19 cellular contexts compared by ENCODE assay signal in the genomic region with DNA sequence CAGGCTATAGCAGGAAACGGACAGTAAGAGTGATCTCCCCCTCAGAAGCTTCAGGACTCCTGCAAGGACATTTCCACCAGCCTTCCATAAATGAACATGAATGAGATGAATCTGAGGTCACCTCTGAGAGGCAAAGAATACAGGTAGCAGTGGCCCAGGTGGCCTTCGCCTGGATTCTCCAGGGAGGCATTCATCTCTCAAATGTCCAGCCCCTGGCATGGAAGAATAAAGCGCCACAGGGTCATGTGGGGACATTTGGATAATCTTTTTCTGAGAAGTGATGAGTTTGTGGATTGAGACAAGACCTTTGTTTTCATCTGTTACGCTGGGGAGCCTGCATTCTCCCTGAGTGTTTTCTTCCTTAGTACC. TPM values are rescaled to one million over a fixed set of nuclear protein-coding genes. Genes with fewer than 3 reads are reported as not detected.
DNase-seq lines count a peak whose midpoint lies in the region; ATAC-seq, FAIRE-seq and TF ChIP-seq lines count a peak whose summit lies in the region.
"Had no signal": no experiment of that assay in that cellular context is flagged by ENCODE, and none has a peak within 500 bp of the region (broad histone marks: within the 10 kb centered on the region; RNA-seq: fewer than 3 reads in every experiment).

No MANE protein-coding gene starts in this region.

- DNase-seq in right cardiac atrium, result no peak
- DNase-seq in Right ventricle myocardium inferior (ENCODE audit: missing footprints), result no peak
- DNase-seq in K562 (ENCODE audit: extremely low read depth in 1 of 4, low spot score in 3 of 4), result no peak
- DNase-seq in psoas muscle, result no peak
- no peak for DNase-seq in D341Med (ENCODE audit: low spot score)
- DNase-seq in COLO829 (ENCODE audit: low spot score), result no peak
- DNase-seq: BE2C, Caco-2, GOT3, HCEC 1CT, NCI-H1105, NCI-H146, NCI-H2029, NCI-H2227 treated with DMSO at 0.1 percent for 48 hours, NCI-H510A, SHP77 had no signal

- H3K27ac ChIP-seq in right cardiac atrium (ENCODE audit: low read length) (peak overlapping the region; percentile 89), K562 (ENCODE audit: extremely low read depth, low read depth, low read length) (peak overlapping the region; percentile 1; the same call in 1 of the 3 replicates), psoas muscle (peak overlapping the region; percentile 93)

- in situ Hi-C loops in K562 (cut with MboI), result no loop called here

- peak overlapping the region in 1 of 2 experiments; percentile 52; a peak in 2 of 4 replicates for H3K9ac ChIP-seq in K562 (ENCODE audit: insufficient read depth in 1 of 2, low read depth in 2 of 2, low read length in 2 of 2)

- CTCF ChIA-PET in K562 (lab: Yijun Ruan, JAX; ENCODE audit: low intra/inter-chr PET ratio), result interaction anchor here (0.7 kb wide), 1 partner anchor 536 kb away, joined by 3 read pairs; no protein-coding TSS in a partner anchor

- FAIRE-seq in K562 (lab: Jason Lieb, UNC), result no peak
- FAIRE-seq: G401.6, GM12892 had no signal

- no peak for ATAC-seq in right cardiac atrium
- no peak for ATAC-seq in Right ventricle myocardium inferior
- no peak for ATAC-seq in K562
- no peak for ATAC-seq in psoas muscle
- ATAC-seq in GM21360 (IDR thresholded peaks at IDR 0.05; ENCODE audit: unreplicated experiment), result no peak

- H3K4me2 ChIP-seq in K562 (ENCODE audit: insufficient read depth, low read length), result peak overlapping the region; percentile 91

- no TSS peak for BruUV-seq in K562 (replicated peaks; lab: Mats Ljungman, UMichigan)

- peaks cover 9% of the 10 kb centered on the region; the same call in 1 of the 2 replicates for H4K20me1 ChIP-seq in K562 (replicated peaks; ENCODE audit: control insufficient read depth, insufficient read depth, low read length)

- peaks cover 77% of the 10 kb centered on the region for H3K79me2 ChIP-seq in K562 (ENCODE audit: control insufficient read depth, insufficient read depth, low read length)

- WGBS in right cardiac atrium, result 83% methylated on average over 4 of the region's 4 CpGs
- WGBS in K562 (ENCODE audit: insufficient coverage, low coverage, missing lambda C conversion rate), result 20% methylated on average over 4 of the region's 4 CpGs
- 35 to 49% (median 36%) methylated on average over 4 of the region's 4 CpGs for WGBS in psoas muscle, 3 donors

- TF ChIP-seq EP300 in K562 (IDR thresholded peaks at IDR 0.05; ENCODE audit: low read length), result peak; percentile 21; the same call in 1 of the 2 replicates

- H3K27me3 ChIP-seq in right cardiac atrium (ENCODE audit: control insufficient read depth, insufficient read depth), result no peaks in the 10 kb centered on the region
- no peaks in the 10 kb centered on the region for H3K27me3 ChIP-seq in K562 (ENCODE audit: control insufficient read depth in 2 of 2, insufficient read depth in 2 of 2, low read length in 2 of 2)
- H3K27me3 ChIP-seq in psoas muscle (ENCODE audit: insufficient read depth in 3 of 3, low read length in 2 of 3), result no peaks in the 10 kb centered on the region

- H3K4me3 ChIP-seq in right cardiac atrium (ENCODE audit: low read length) (no peak overlapping the region), K562 (no peak overlapping the region; the same call in 1 of the 2 replicates), psoas muscle (peak overlapping the region; percentile 82)

- H3K9me3 ChIP-seq in right cardiac atrium (ENCODE audit: control insufficient read depth, low read length) (no peaks in the 10 kb centered on the region), K562 (replicated peaks; ENCODE audit: control insufficient read depth, insufficient read depth, low read depth, low read length) (no peaks in the 10 kb centered on the region), psoas muscle (no peaks in the 10 kb centered on the region)
- H3K9me3 ChIP-seq: BE2C, Caco-2 had no signal

- H3K36me3 ChIP-seq in K562 (ENCODE audit: control insufficient read depth, insufficient read depth, low read length), result peaks cover 30% of the 10 kb centered on the region
- peaks cover 0 to 9% of the 10 kb centered on the region in 2 donors for H3K36me3 ChIP-seq in psoas muscle (ENCODE audit: insufficient read depth in 1 of 2, low read depth in 1 of 2)
- H3K36me3 ChIP-seq: BE2C had no signal

- no peak overlapping the region for H2AFZ ChIP-seq in K562 (ENCODE audit: low read depth, low read length)

- TF ChIP-seq POLR2A in K562 (conservative IDR thresholded peaks at IDR 0.05), result no peak

- H3K9me1 ChIP-seq in K562 (ENCODE audit: control insufficient read depth, insufficient read depth, low read length), result no peaks in the 10 kb centered on the region

- TF ChIP-seq RAD21 in K562 (CRISPR knock-in tag; conservative IDR thresholded peaks at IDR 0.05 in 1 of 2, IDR thresholded peaks at IDR 0.05 in 1 of 2), result no peak

- peaks cover 12% of the 10 kb centered on the region for H3K4me1 ChIP-seq in right cardiac atrium (ENCODE audit: control insufficient read depth, insufficient read depth, low read length)
- peaks cover 48 to 50% of the 10 kb centered on the region in 2 experiments for H3K4me1 ChIP-seq in K562 (replicated peaks in 1 of 2; ENCODE audit: control insufficient read depth in 2 of 2, insufficient read depth in 2 of 2, low read length in 2 of 2)
- H3K4me1 ChIP-seq in psoas muscle, result peaks cover 78% of the 10 kb centered on the region
- H3K4me1 ChIP-seq: BE2C had no signal

- POLR2A ChIA-PET in K562 (lab: Yijun Ruan, JAX), result interaction anchor here (0.8 to 7.5 kb wide), 5 partner anchors 11 to 26 kb away, joined by 3 to 116 read pairs (median 18); no protein-coding TSS in a partner anchor

- no peak for TF ChIP-seq CTCF in K562 (IDR thresholded peaks at IDR 0.05 in 2 of 3, conservative IDR thresholded peaks at IDR 0.05 in 1 of 3; ENCODE audit: insufficient read depth in 2 of 3, low read depth in 1 of 3, low read length in 3 of 3)
- no peak for TF ChIP-seq CTCF in psoas muscle (IDR thresholded peaks at IDR 0.05)

- intact Hi-C loops in right cardiac atrium (cut with DNase I) (no loop called here), Right ventricle myocardium inferior (cut with DNase I) (loop anchor here (10.0 kb wide), 1 partner anchor 523 kb away; a partner anchor contains a TSS), K562 (cut with micrococcal nuclease) (no loop called here), psoas muscle (cut with DNase I) (loop anchor here (2.0 to 5.0 kb wide), 2 partner anchors 35 to 81 kb away; no protein-coding TSS in a partner anchor)

TF ChIP-seq in K562, 482 proteins besides CTCF, POLR2A, EP300 and RAD21 (continues in another document):
- TF ChIP-seq ZNF76 (CRISPR knock-in tag; IDR thresholded peaks at IDR 0.05; ENCODE audit: borderline replicate concordance) (no peak), JUND (IDR thresholded peaks at IDR 0.05; ENCODE audit: borderline replicate concordance, low read depth, low read length) (no peak), JUND (tag; IDR thresholded peaks at IDR 0.05; ENCODE audit: borderline replicate concordance, low read depth, low read length) (peak; percentile 16; the same call in 1 of the 3 replicates), KAT7 (CRISPR knock-in tag; IDR thresholded peaks at IDR 0.05; ENCODE audit: borderline replicate concordance) (peak; percentile 67; the same call in 1 of the 2 replicates), KDM5B (IDR thresholded peaks at IDR 0.05; ENCODE audit: insufficient replicate concordance, low read depth, low read length) (peak; percentile 18)
- TF ChIP-seq, protein P1, sequence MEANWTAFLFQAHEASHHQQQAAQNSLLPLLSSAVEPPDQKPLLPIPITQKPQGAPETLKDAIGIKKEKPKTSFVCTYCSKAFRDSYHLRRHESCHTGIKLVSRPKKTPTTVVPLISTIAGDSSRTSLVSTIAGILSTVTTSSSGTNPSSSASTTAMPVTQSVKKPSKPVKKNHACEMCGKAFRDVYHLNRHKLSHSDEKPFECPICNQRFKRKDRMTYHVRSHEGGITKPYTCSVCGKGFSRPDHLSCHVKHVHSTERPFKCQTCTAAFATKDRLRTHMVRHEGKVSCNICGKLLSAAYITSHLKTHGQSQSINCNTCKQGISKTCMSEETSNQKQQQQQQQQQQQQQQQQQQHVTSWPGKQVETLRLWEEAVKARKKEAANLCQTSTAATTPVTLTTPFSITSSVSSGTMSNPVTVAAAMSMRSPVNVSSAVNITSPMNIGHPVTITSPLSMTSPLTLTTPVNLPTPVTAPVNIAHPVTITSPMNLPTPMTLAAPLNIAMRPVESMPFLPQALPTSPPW (CRISPR knock-in tag; IDR thresholded peaks at IDR 0.05), result 0 out of 2 replicates have a peak, but pooled peaks have one; percentile 5

RNA-seq across cellular contexts. Expression of a gene that starts 2.9 kb away (rescaled TPM):
- total RNA-seq in right cardiac atrium, result 10 to 100 TPM; 68.2 to 80.6 (median 72.0) TPM
- 123 TPM for polyA plus RNA-seq in right cardiac atrium
- total RNA-seq in Right ventricle myocardium inferior, result 125 TPM
- 58.9 and 89.1 TPM in 2 replicates for total RNA-seq in K562 (2011; cell fraction: chromatin; rRNA removed; ENCODE audit: low replicate concordance)
- total RNA-seq in K562 (2011; cell fraction: nucleolus; rRNA removed), result 52.6 and 53.0 TPM in 2 replicates
- total RNA-seq in K562 (2011; cell fraction: nucleoplasm; rRNA removed), result 58.1 and 58.7 TPM in 2 replicates
- 42.5 and 46.2 TPM in 2 replicates for total RNA-seq in K562 (2014; rRNA removed)
- 34.1 and 34.6 TPM in 2 replicates for total RNA-seq in K562 (2014; rRNA removed; fragmentation: Illumina TruSeq; extraction: Trizol)
- 52.9 and 53.5 TPM in 2 replicates for total RNA-seq in K562 (2015; rRNA removed; fragmentation: Illumina TruSeq; extraction: Trizol)
- total RNA-seq in K562 (2021), result 64.1 and 73.7 TPM in 2 replicates
- polyA plus RNA-seq in K562 (2011; rRNA removed), result 66.7 and 72.1 TPM in 2 replicates
- 97.7 and 111 TPM in 2 replicates for polyA plus RNA-seq in K562 (2011; cell fraction: cytosol; rRNA removed)
- 50.2 and 57.5 TPM in 2 replicates for polyA plus RNA-seq in K562 (2011; cell fraction: nucleus; rRNA removed)
- polyA plus RNA-seq in K562 (2012), result 80.2 and 117 TPM in 2 replicates
- polyA plus RNA-seq in K562 (2014; fragmentation: Illumina TruSeq; extraction: Trizol), result 83.7 and 85.6 TPM in 2 replicates
- 10 to 100 TPM; 42.0 to 47.8 TPM for polyA plus RNA-seq in K562 (2014; fragmentation: Nextera tagmentation; extraction: Ambion mirVana)
- polyA plus RNA-seq in K562 (2014; rRNA removed), result 45.6 and 49.8 TPM in 2 replicates
- 82.0 and 85.1 TPM in 2 replicates for polyA minus RNA-seq in K562 (2011; rRNA and poly(A)+ RNA removed)
- 38.0 and 45.0 TPM in 2 replicates for polyA minus RNA-seq in K562 (2011; cell fraction: cytosol; rRNA and poly(A)+ RNA removed)
- 26.5 and 45.9 TPM in 2 replicates for polyA minus RNA-seq in K562 (2011; cell fraction: nucleus; rRNA and poly(A)+ RNA removed)
- total RNA-seq in psoas muscle, result 100 to 1,000 TPM; 139 to 265 (median 189) TPM
- 100 to 1,000 TPM in 2 of 3 donors, 10 to 100 TPM in 1; 26.6 to 286 (median 235) TPM for polyA plus RNA-seq in psoas muscle

Comparison
In these comparisons a context has a peak if more than half of its experiments do, and no peak if none do; other contexts are left out.
1. intact Hi-C loops: an anchor here in Right ventricle myocardium inferior (10.0 kb wide) and psoas muscle (2.0 to 5.0 kb wide); none called in right cardiac atrium and K562.
2. H3K27ac ChIP-seq: peak in every context shown above with its lines; median percentile 93 in psoas muscle; 89 in right cardiac atrium; 1 in K562.